ENCODE assay signal across 10 cellular contexts in the genomic region with DNA sequence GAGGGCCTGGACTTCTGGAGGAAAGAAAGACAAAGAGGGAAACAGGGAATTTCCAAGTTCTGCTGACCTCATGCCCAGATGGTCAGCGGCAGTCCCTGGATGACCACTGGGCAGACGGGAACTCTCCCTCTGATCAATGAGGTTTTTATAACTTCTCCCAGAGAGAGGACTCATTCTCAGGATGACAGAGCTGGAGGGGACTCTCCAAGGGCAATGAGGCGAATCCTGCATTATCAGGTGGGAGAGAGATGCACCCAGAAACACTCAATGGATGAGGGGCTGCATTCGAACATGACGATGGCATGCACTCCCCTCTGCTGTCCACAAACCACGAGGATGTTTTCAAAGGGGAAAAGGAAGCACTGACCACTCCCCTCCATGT. TPM values are rescaled to one million over a fixed set of nuclear protein-coding genes. Genes with fewer than 3 reads are reported as not detected.
DNase-seq lines count a peak whose midpoint lies in the region; ATAC-seq lines count a peak whose summit lies in the region.
"Had no signal": no experiment of that assay in that cellular context is flagged by ENCODE, and none has a peak within 500 bp of the region (broad histone marks: within the 10 kb centered on the region; RNA-seq: fewer than 3 reads in every experiment).

No MANE protein-coding gene starts in this region.

- ATAC-seq in HG03196 (IDR thresholded peaks at IDR 0.05; ENCODE audit: unreplicated experiment) = peak; percentile 11
- ATAC-seq in stimulated activated effector memory CD8-positive, alpha-beta T cell treated with anti-CD3 and anti-CD28 coated beads, Interleukin-12 subunit alpha, Interleukin-12 subunit beta, amount 100 ng/mL, for 72 hours = no peak

- no peak for DNase-seq in activated CD4-positive, alpha-beta T cell treated with anti-CD3 and anti-CD28 coated beads, Interleukin-2, amount 10 ng/mL, durations not matched to agents 24 days and 14 days
- no peak for DNase-seq in activated CD4-positive, alpha-beta T cell treated with anti-CD3 and anti-CD28 coated beads for 48 hours
- DNase-seq in dermis blood vessel endothelial cell (peak; percentile 56), COR-L47 (lab: John Stamatoyannopoulos, UW) (no peak), activated gamma-delta T cell treated with Interleukin-2 at 50 U/mL for 16 hours (no peak)
- no peak for DNase-seq in stimulated activated effector memory CD8-positive, alpha-beta T cell treated with anti-CD3 and anti-CD28 coated beads, Interleukin-12 subunit alpha, Interleukin-12 subunit beta, amount 100 ng/mL, for 72 hours (ENCODE audit: low spot score in 2 of 2)
- DNase-seq in stimulated activated CD4-positive, alpha-beta T cell treated with anti-CD3 and anti-CD28 coated beads, Interleukin-2, amount 100 ng/mL, for 24 hours = no peak
- DNase-seq: Kasumi-1, SHP77 treated with DMSO at 0.1 percent for 48 hours had no signal

- no peaks in the 10 kb centered on the region for H3K27me3 Mint-ChIP-seq in activated CD4-positive, alpha-beta T cell treated with anti-CD3 and anti-CD28 coated beads, Interleukin-2, amount 10 ng/mL, durations not matched to agents 24 days and 14 days

- peak overlapping the region; percentile 66 for H3K4me3 Mint-ChIP-seq in activated CD4-positive, alpha-beta T cell treated with anti-CD3 and anti-CD28 coated beads, Interleukin-2, amount 10 ng/mL, durations not matched to agents 24 days and 14 days
- peak overlapping the region; percentile 67 for H3K4me3 Mint-ChIP-seq in stimulated activated effector memory CD8-positive, alpha-beta T cell treated with anti-CD3 and anti-CD28 coated beads, Interleukin-12 subunit alpha, Interleukin-12 subunit beta, amount 100 ng/mL, for 72 hours

- H3K27ac Mint-ChIP-seq in activated CD4-positive, alpha-beta T cell treated with anti-CD3 and anti-CD28 coated beads, Interleukin-2, amount 10 ng/mL, durations not matched to agents 24 days and 14 days = peak overlapping the region; percentile 93
- peak overlapping the region; percentile 92 for H3K27ac Mint-ChIP-seq in stimulated activated effector memory CD8-positive, alpha-beta T cell treated with anti-CD3 and anti-CD28 coated beads, Interleukin-12 subunit alpha, Interleukin-12 subunit beta, amount 100 ng/mL, for 72 hours

- H3K9me3 Mint-ChIP-seq in activated CD4-positive, alpha-beta T cell treated with anti-CD3 and anti-CD28 coated beads, Interleukin-2, amount 10 ng/mL, durations not matched to agents 24 days and 14 days = no peaks in the 10 kb centered on the region
- H3K9me3 Mint-ChIP-seq in stimulated activated effector memory CD8-positive, alpha-beta T cell treated with anti-CD3 and anti-CD28 coated beads, Interleukin-12 subunit alpha, Interleukin-12 subunit beta, amount 100 ng/mL, for 72 hours = no peaks in the 10 kb centered on the region

- intact Hi-C loops in activated CD4-positive, alpha-beta T cell treated with anti-CD3 and anti-CD28 coated beads, Interleukin-2, amount 10 ng/mL, durations not matched to agents 24 days and 14 days (cut with micrococcal nuclease) = no loop called here

- H3K36me3 Mint-ChIP-seq in activated CD4-positive, alpha-beta T cell treated with anti-CD3 and anti-CD28 coated beads, Interleukin-2, amount 10 ng/mL, durations not matched to agents 24 days and 14 days (ENCODE audit: low read depth) = peaks cover 82% of the 10 kb centered on the region
- H3K36me3 Mint-ChIP-seq in stimulated activated effector memory CD8-positive, alpha-beta T cell treated with anti-CD3 and anti-CD28 coated beads, Interleukin-12 subunit alpha, Interleukin-12 subunit beta, amount 100 ng/mL, for 72 hours = peaks cover 97% of the 10 kb centered on the region

- H3K4me1 Mint-ChIP-seq in activated CD4-positive, alpha-beta T cell treated with anti-CD3 and anti-CD28 coated beads, Interleukin-2, amount 10 ng/mL, durations not matched to agents 24 days and 14 days = peaks cover 80% of the 10 kb centered on the region
- H3K4me1 Mint-ChIP-seq in stimulated activated effector memory CD8-positive, alpha-beta T cell treated with anti-CD3 and anti-CD28 coated beads, Interleukin-12 subunit alpha, Interleukin-12 subunit beta, amount 100 ng/mL, for 72 hours = peaks cover 98% of the 10 kb centered on the region

RNA-seq across cellular contexts. Expression of gene TNIP1, which starts 12.7 kb away (rescaled TPM):
- total RNA-seq in activated CD4-positive, alpha-beta T cell treated with anti-CD3 and anti-CD28 coated beads, Interleukin-2, amount 10 ng/mL, durations not matched to agents 24 days and 14 days = 345 and 360 TPM in 2 replicates
- total RNA-seq in dermis blood vessel endothelial cell = 104 and 148 TPM in 2 replicates

RNA-seq across cellular contexts. Expression of gene GPX3, which starts 47.8 kb away (rescaled TPM):
- total RNA-seq in activated CD4-positive, alpha-beta T cell treated with anti-CD3 and anti-CD28 coated beads, Interleukin-2, amount 10 ng/mL, durations not matched to agents 24 days and 14 days = not detected in 2 replicates
- total RNA-seq in dermis blood vessel endothelial cell = 16.8 and 22.8 TPM in 2 replicates

Comparison
In these comparisons a context has a peak if more than half of its experiments do, and no peak if none do; other contexts are left out.
1. RNA of gene GPX3, which starts 47.8 kb away (total RNA-seq): 16.8 to 22.8 TPM in dermis blood vessel endothelial cell; not detected in activated CD4-positive, alpha-beta T cell treated with anti-CD3 and anti-CD28 coated beads, Interleukin-2, amount 10 ng/mL, durations not matched to agents 24 days and 14 days; every median in the first group is over 10 times any median in the second.